ENCODE assay signal across 22 cellular contexts in genomic region chr20:52259295-52259694, GRCh38.
DNase-seq lines count a peak whose midpoint lies in the region; ATAC-seq, FAIRE-seq and TF ChIP-seq lines count a peak whose summit lies in the region.
"Had no signal": no experiment of that assay in that cellular context is flagged by ENCODE, and none has a peak within 500 bp of the region (broad histone marks: within the 10 kb centered on the region; RNA-seq: fewer than 3 reads in every experiment).

No MANE protein-coding gene starts in this region.

- in situ Hi-C loops in HepG2 (cut with HindIII; ENCODE audit: extremely low pct_ligation_motif_present, low pct_unique_long_range_greater_than_20kb) = no loop called here

- H3K4me2 ChIP-seq in HepG2 (ENCODE audit: low read depth, low read length) = no peak overlapping the region
- H3K4me2 ChIP-seq in SK-N-SH = no peak overlapping the region
- H3K4me2 ChIP-seq: BLaER1 treated with 17β-estradiol and CSF1 and Interleukin-3, amounts not matched to agents 10 nM and 100 nM had no signal

- CTCF ChIA-PET in HepG2 (lab: Yijun Ruan, JAX; ENCODE audit: low intra/inter-chr PET ratio, low total read pairs) (no interaction called here), SK-N-SH (lab: Yijun Ruan, JAX) (interaction anchor here (0.6 to 2.4 kb wide), 4 partner anchors 14 to 68 kb away, joined by 3 to 8 read pairs (median 6); partner anchors contain the start of gene ZFP64)

- H3K27me3 ChIP-seq in HepG2 (ENCODE audit: control insufficient read depth in 1 of 2, insufficient read depth in 2 of 2, low read length in 2 of 2) = no peaks in the 10 kb centered on the region
- H3K27me3 ChIP-seq in right lobe of liver = no peaks in the 10 kb centered on the region
- no peaks in the 10 kb centered on the region for H3K27me3 ChIP-seq in SK-N-SH (ENCODE audit: insufficient read depth)
- H3K27me3 ChIP-seq in gastroesophageal sphincter = peaks cover 43% of the 10 kb centered on the region
- H3K27me3 ChIP-seq: BLaER1 treated with 17β-estradiol and CSF1 and Interleukin-3, amounts not matched to agents 10 nM and 100 nM had no signal

- no peak overlapping the region for H2AFZ ChIP-seq in HepG2 (ENCODE audit: low read length)
- no peak overlapping the region for H2AFZ ChIP-seq in SK-N-SH (ENCODE audit: low read depth)
- H2AFZ ChIP-seq: GM23248 had no signal

- no peak for TF ChIP-seq POLR2A in HepG2 (IDR thresholded peaks at IDR 0.05; ENCODE audit: insufficient read depth in 1 of 2, low read depth in 2 of 2, low read length in 2 of 2)
- TF ChIP-seq POLR2A in right lobe of liver (IDR thresholded peaks at IDR 0.05) = no peak
- TF ChIP-seq POLR2A in gastroesophageal sphincter (IDR thresholded peaks at IDR 0.05) = no peak

- H3K4me3 ChIP-seq in HepG2 (replicated peaks in 1 of 3; ENCODE audit: insufficient read depth in 1 of 3, low read depth in 2 of 3, low read length in 3 of 3) (no peak overlapping the region), right lobe of liver (no peak overlapping the region), SK-N-SH (ENCODE audit: low read depth in 2 of 2, low read length in 1 of 2) (no peak overlapping the region), fibroblast of villous mesenchyme (ENCODE audit: low read depth, low read length) (no peak overlapping the region), gastroesophageal sphincter (no peak overlapping the region)
- H3K4me3 ChIP-seq: BLaER1 treated with 17β-estradiol and CSF1 and Interleukin-3, amounts not matched to agents 10 nM and 100 nM; GM23248 had no signal

- BruUV-seq in HepG2 (replicated peaks; lab: Mats Ljungman, UMichigan) = no TSS peak

- H3K4me1 ChIP-seq in HepG2 (ENCODE audit: insufficient read depth, low read length) (no peaks in the 10 kb centered on the region), right lobe of liver (no peaks in the 10 kb centered on the region), SK-N-SH (ENCODE audit: control insufficient read depth in 1 of 2, insufficient read depth in 2 of 2, low read depth in 1 of 2, low read length in 1 of 2) (peaks cover 0 to 10% of the 10 kb centered on the region in 2 experiments; a peak in 1 of 4 replicates), gastroesophageal sphincter (no peaks in the 10 kb centered on the region)
- H3K4me1 ChIP-seq: BLaER1 treated with 17β-estradiol and CSF1 and Interleukin-3, amounts not matched to agents 10 nM and 100 nM had no signal

- H3K9ac ChIP-seq in HepG2 (ENCODE audit: insufficient read depth, low read depth, low read length) = no peak overlapping the region
- no peak overlapping the region for H3K9ac ChIP-seq in SK-N-SH
- H3K9ac ChIP-seq: BLaER1 treated with 17β-estradiol and CSF1 and Interleukin-3, amounts not matched to agents 10 nM and 100 nM; GM23248 had no signal

- no peaks in the 10 kb centered on the region for H3F3A ChIP-seq in SK-N-SH (replicated peaks; ENCODE audit: insufficient read depth)

- H3K9me2 ChIP-seq in SK-N-SH = no peaks in the 10 kb centered on the region

- no peak for TF ChIP-seq EP300 in HepG2 (IDR thresholded peaks at IDR 0.05; ENCODE audit: low read depth in 2 of 2, low read length in 2 of 2)
- no peak for TF ChIP-seq EP300 in HepG2 (CRISPR knock-in tag; IDR thresholded peaks at IDR 0.05; ENCODE audit: borderline replicate concordance)
- TF ChIP-seq EP300 in SK-N-SH (IDR thresholded peaks at IDR 0.05; ENCODE audit: borderline replicate concordance in 1 of 2, low read depth in 1 of 2, low read length in 1 of 2) = peak in 1 of 2 experiments; percentile 86; a peak in 1 of 4 replicates
- TF ChIP-seq EP300 in gastroesophageal sphincter (IDR thresholded peaks at IDR 0.05) = no peak

- FAIRE-seq in HepG2 (lab: Jason Lieb, UNC) = peak; percentile 54
- FAIRE-seq: A204.1, GM12891, GM18507 had no signal

- POLR2A ChIA-PET in HepG2 (lab: Yijun Ruan, JAX) = no interaction called here
- POLR2A ChIA-PET in SK-N-SH (lab: Yijun Ruan, JAX) = interaction anchor here (0.5 kb wide), 1 partner anchor 968 kb away, joined by 4 read pairs; no protein-coding TSS in a partner anchor

- DNase-seq in HepG2 (ENCODE audit: low spot score) = no peak
- DNase-seq in right lobe of liver = no peak
- peak; percentile 48 for DNase-seq in SK-N-SH
- DNase-seq in fibroblast of villous mesenchyme (ENCODE audit: low read depth) = peak; percentile 13
- DNase-seq in NCI-H345 (lab: John Stamatoyannopoulos, UW) = no peak
- no peak for DNase-seq in GOT3 (lab: John Stamatoyannopoulos, UW)
- DNase-seq: Calu3; CD4-positive, alpha-beta T cell; COR-L47; DMS53; DMS79 treated with DMSO at 0.1 percent for 48 hours; GF-D8; GM23248; H9 had no signal

- H3K79me2 ChIP-seq in HepG2 (ENCODE audit: insufficient read depth, low read length) (no peaks in the 10 kb centered on the region), SK-N-SH (ENCODE audit: insufficient read depth) (no peaks in the 10 kb centered on the region)

- H3K27ac ChIP-seq in HepG2 (ENCODE audit: extremely low read length, insufficient read depth, low read length) (no peak overlapping the region), right lobe of liver (no peak overlapping the region), SK-N-SH (ENCODE audit: low read depth in 2 of 2, low read length in 1 of 2) (peak overlapping the region in 1 of 2 experiments; percentile 78; a peak in 2 of 4 replicates), gastroesophageal sphincter (no peak overlapping the region)
- H3K27ac ChIP-seq: 22Rv1; BLaER1 treated with 17β-estradiol and CSF1 and Interleukin-3, amounts not matched to agents 10 nM and 100 nM; GM23248 had no signal

- intact Hi-C loops in HepG2 (cut with micrococcal nuclease; ENCODE audit: unreplicated experiment) (no loop called here), right lobe of liver (cut with DNase I) (no loop called here)

- no peaks in the 10 kb centered on the region for H3K36me3 ChIP-seq in HepG2 (replicated peaks in 1 of 2; ENCODE audit: control insufficient read depth in 1 of 2, insufficient read depth in 2 of 2, low read length in 2 of 2)
- no peaks in the 10 kb centered on the region for H3K36me3 ChIP-seq in right lobe of liver
- no peaks in the 10 kb centered on the region for H3K36me3 ChIP-seq in SK-N-SH (replicated peaks in 1 of 2; ENCODE audit: control insufficient read depth in 1 of 2, insufficient read depth in 2 of 2, low read length in 1 of 2)
- no peaks in the 10 kb centered on the region for H3K36me3 ChIP-seq in gastroesophageal sphincter
- H3K36me3 ChIP-seq: BLaER1 treated with 17β-estradiol and CSF1 and Interleukin-3, amounts not matched to agents 10 nM and 100 nM had no signal

- TF ChIP-seq RAD21 in HepG2 (CRISPR knock-in tag; IDR thresholded peaks at IDR 0.05) (no peak), SK-N-SH (IDR thresholded peaks at IDR 0.05; ENCODE audit: low read length) (peak; percentile 24; the same call in 1 of the 2 replicates)

- no peaks in the 10 kb centered on the region for H3K9me3 ChIP-seq in HepG2 (ENCODE audit: low read length)
- H3K9me3 ChIP-seq in right lobe of liver = no peaks in the 10 kb centered on the region
- H3K9me3 ChIP-seq in SK-N-SH = no peaks in the 10 kb centered on the region
- no peaks in the 10 kb centered on the region for H3K9me3 ChIP-seq in gastroesophageal sphincter

- WGBS in HepG2 (ENCODE audit: low lambda C conversion rate) = 34% methylated on average over 2 of the region's 2 CpGs
- 67% methylated on average over 2 of the region's 2 CpGs for WGBS in right lobe of liver (ENCODE audit: insufficient coverage, low coverage, low lambda C conversion rate, missing lambda C conversion rate)
- whole genome bisulfite sequencing in SK-N-SH (ENCODE audit: low lambda C conversion rate) = 15% methylated on average over 2 of the region's 2 CpGs
- 60 to 94% methylated on average over 2 of the region's 2 CpGs for WGBS in gastroesophageal sphincter (ENCODE audit: low coverage in 1 of 2), 2 donors

- ATAC-seq in HepG2 (no peak), right lobe of liver (no peak), gastroesophageal sphincter (no peak), GM19395 (IDR thresholded peaks at IDR 0.05; ENCODE audit: unreplicated experiment) (no peak)
- ATAC-seq: HCT116 had no signal

- TF ChIP-seq CTCF in HepG2 (CRISPR knock-in tag; IDR thresholded peaks at IDR 0.05) (no peak), right lobe of liver (IDR thresholded peaks at IDR 0.05) (no peak), SK-N-SH (IDR thresholded peaks at IDR 0.05) (no peak), fibroblast of villous mesenchyme (IDR thresholded peaks at IDR 0.05; ENCODE audit: insufficient read depth, low read depth, low read length) (no peak), gastroesophageal sphincter (IDR thresholded peaks at IDR 0.05) (no peak)

- no peaks in the 10 kb centered on the region for H4K20me1 ChIP-seq in HepG2 (ENCODE audit: insufficient read depth, low read length)
- no peaks in the 10 kb centered on the region for H4K20me1 ChIP-seq in SK-N-SH (ENCODE audit: insufficient read depth)
- H4K20me1 ChIP-seq: BLaER1 treated with 17β-estradiol and CSF1 and Interleukin-3, amounts not matched to agents 10 nM and 100 nM had no signal

TF ChIP-seq in HepG2, 621 proteins besides CTCF, POLR2A, EP300 and RAD21 (continues in another document):
- TF ChIP-seq HOXA7 (CRISPR knock-in tag; IDR thresholded peaks at IDR 0.05) (no peak), KDM5A (IDR thresholded peaks at IDR 0.05; ENCODE audit: borderline replicate concordance, low read length) (no peak), SMARCE1 (IDR thresholded peaks at IDR 0.05; ENCODE audit: borderline replicate concordance) (no peak), HCFC1 (IDR thresholded peaks at IDR 0.05; ENCODE audit: low read depth, low read length) (no peak), TARDBP (CRISPR knock-in tag; IDR thresholded peaks at IDR 0.05) (no peak), KAT2B (IDR thresholded peaks at IDR 0.05; ENCODE audit: borderline replicate concordance, low read depth, low read length) (no peak), TBX2 (CRISPR knock-in tag; IDR thresholded peaks at IDR 0.05; ENCODE audit: borderline replicate concordance) (no peak), SNAPC2 (CRISPR knock-in tag; IDR thresholded peaks at IDR 0.05) (no peak)

TF ChIP-seq in SK-N-SH, 30 proteins besides CTCF, POLR2A, EP300 and RAD21 (continues in another document):
- no peak for TF ChIP-seq MXI1 (IDR thresholded peaks at IDR 0.05; ENCODE audit: low read depth, low read length)
- no peak for TF ChIP-seq SIN3A (IDR thresholded peaks at IDR 0.05; ENCODE audit: borderline replicate concordance, low read depth, low read length)
- TF ChIP-seq NFIC (IDR thresholded peaks at IDR 0.05; ENCODE audit: borderline replicate concordance) = no peak
- TF ChIP-seq GABPA (IDR thresholded peaks at IDR 0.05; ENCODE audit: low read depth) = no peak
- no peak for TF ChIP-seq USF2 (IDR thresholded peaks at IDR 0.05; ENCODE audit: borderline replicate concordance, low read depth, low read length)

Comparison
In these comparisons a context has a peak if more than half of its experiments do, and no peak if none do; other contexts are left out.
1. DNase-seq: peak in SK-N-SH (single experiment) and fibroblast of villous mesenchyme (single experiment); none in HepG2 (single experiment), right lobe of liver (0 of 3), NCI-H345 (single experiment) and GOT3 (single experiment).
2. Of the 25 proteins assayed by ChIP-seq in both HepG2 and SK-N-SH: peak only in HepG2: none; only in SK-N-SH: CHD2, FOXJ3, RAD21 and TCF12; in both: none; in neither: 20; mixed calls (peak in some experiments, not most) for 1.